1 cellular context compared by ENCODE assay signal in the genomic region with DNA sequence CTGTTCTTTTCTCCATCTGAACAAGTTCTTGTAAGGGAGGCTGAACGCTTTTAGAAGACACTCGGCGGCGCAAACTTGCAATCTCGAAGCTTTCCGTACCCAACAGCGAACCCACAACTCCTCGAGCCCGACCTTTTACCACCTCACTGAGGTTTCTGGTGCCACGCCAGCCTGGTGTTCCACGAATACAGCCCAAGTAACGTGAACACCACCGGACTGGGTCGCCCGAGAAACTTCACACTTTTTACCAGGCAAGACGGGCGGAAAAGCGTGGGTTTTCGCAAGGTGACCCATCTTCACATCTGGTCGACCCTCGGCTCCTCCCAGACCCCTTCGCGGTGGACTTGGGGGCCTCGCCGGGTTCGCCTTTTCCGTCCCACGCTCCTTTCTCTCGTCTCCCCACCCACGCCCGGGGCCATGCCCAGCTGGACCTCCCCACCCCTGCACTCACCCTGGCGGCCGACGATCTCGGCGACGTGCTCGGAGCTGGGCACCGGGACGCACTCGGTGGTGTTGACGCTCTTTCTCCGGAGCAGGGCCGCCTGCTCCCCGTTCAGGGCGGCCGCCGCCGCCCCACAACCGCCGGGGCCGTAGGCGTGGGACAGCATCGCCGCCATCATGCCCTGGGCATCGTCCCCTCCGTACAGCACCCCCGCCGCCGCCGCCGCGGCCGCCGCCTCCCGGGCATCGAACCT.
TF ChIP-seq lines count a peak whose summit lies in the region.

No MANE protein-coding gene starts in this region.

TF ChIP-seq in GM12878, 131 proteins besides CTCF, POLR2A, EP300 and RAD21 (continued from another document):
- TF ChIP-seq, protein P1, sequence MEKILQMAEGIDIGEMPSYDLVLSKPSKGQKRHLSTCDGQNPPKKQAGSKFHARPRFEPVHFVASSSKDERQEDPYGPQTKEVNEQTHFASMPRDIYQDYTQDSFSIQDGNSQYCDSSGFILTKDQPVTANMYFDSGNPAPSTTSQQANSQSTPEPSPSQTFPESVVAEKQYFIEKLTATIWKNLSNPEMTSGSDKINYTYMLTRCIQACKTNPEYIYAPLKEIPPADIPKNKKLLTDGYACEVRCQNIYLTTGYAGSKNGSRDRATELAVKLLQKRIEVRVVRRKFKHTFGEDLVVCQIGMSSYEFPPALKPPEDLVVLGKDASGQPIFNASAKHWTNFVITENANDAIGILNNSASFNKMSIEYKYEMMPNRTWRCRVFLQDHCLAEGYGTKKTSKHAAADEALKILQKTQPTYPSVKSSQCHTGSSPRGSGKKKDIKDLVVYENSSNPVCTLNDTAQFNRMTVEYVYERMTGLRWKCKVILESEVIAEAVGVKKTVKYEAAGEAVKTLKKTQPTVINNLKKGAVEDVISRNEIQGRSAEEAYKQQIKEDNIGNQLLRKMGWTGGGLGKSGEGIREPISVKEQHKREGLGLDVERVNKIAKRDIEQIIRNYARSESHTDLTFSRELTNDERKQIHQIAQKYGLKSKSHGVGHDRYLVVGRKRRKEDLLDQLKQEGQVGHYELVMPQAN (conservative IDR thresholded peaks at IDR 0.05) = 0 out of 2 replicates have a peak, but pooled peaks have one; percentile 21
- TF ChIP-seq ASH2L (IDR thresholded peaks at IDR 0.05; ENCODE audit: borderline replicate concordance, low read depth) (no peak), RFX5 (IDR thresholded peaks at IDR 0.05; ENCODE audit: low read depth, low read length) (no peak), YY1 (IDR thresholded peaks at IDR 0.05; ENCODE audit: low read depth, low read length) (peak; percentile 78), DPF2 (IDR thresholded peaks at IDR 0.05) (peak; percentile 39; the same call in 1 of the 2 replicates), BHLHE40 (IDR thresholded peaks at IDR 0.05; ENCODE audit: borderline replicate concordance in 1 of 2, low read depth in 2 of 2, low read length in 1 of 2) (0 out of 4 replicates have a peak, but pooled peaks of 1 of the 2 experiments have one; percentile 1), IKZF1 (conservative IDR thresholded peaks at IDR 0.05) (0 out of 2 replicates have a peak, but pooled peaks have one; percentile 36), POLR2AphosphoS5 (IDR thresholded peaks at IDR 0.05; ENCODE audit: low read length) (no peak), NR2F1 (conservative IDR thresholded peaks at IDR 0.05) (0 out of 2 replicates have a peak, but pooled peaks have one; percentile 32), SPI1 (IDR thresholded peaks at IDR 0.05; ENCODE audit: borderline replicate concordance, insufficient read depth, low read depth, low read length) (no peak), GATAD2B (conservative IDR thresholded peaks at IDR 0.05; ENCODE audit: low read depth) (0 out of 2 replicates have a peak, but pooled peaks have one; percentile 73), MXI1 (IDR thresholded peaks at IDR 0.05; ENCODE audit: low read depth, low read length) (0 out of 2 replicates have a peak, but pooled peaks have one; percentile 27), PAX5 (IDR thresholded peaks at IDR 0.05; ENCODE audit: borderline replicate concordance, low read depth, low read length) (peak; percentile 21; the same call in 1 of the 2 replicates), KLF5 (IDR thresholded peaks at IDR 0.05; ENCODE audit: partially characterized antibody) (no peak), EGR1 (IDR thresholded peaks at IDR 0.05; ENCODE audit: borderline replicate concordance in 1 of 2, low read depth in 2 of 2, low read length in 2 of 2) (peak in 1 of 2 experiments; percentile 83; a peak in 2 of 3 replicates)
- TF ChIP-seq, protein P2, sequence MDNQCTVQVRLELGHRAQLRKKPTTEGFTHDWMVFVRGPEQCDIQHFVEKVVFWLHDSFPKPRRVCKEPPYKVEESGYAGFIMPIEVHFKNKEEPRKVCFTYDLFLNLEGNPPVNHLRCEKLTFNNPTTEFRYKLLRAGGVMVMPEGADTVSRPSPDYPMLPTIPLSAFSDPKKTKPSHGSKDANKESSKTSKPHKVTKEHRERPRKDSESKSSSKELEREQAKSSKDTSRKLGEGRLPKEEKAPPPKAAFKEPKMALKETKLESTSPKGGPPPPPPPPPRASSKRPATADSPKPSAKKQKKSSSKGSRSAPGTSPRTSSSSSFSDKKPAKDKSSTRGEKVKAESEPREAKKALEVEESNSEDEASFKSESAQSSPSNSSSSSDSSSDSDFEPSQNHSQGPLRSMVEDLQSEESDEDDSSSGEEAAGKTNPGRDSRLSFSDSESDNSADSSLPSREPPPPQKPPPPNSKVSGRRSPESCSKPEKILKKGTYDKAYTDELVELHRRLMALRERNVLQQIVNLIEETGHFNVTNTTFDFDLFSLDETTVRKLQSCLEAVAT (IDR thresholded peaks at IDR 0.05) = peak; percentile 43; the same call in 1 of the 2 replicates
- TF ChIP-seq, protein P3, sequence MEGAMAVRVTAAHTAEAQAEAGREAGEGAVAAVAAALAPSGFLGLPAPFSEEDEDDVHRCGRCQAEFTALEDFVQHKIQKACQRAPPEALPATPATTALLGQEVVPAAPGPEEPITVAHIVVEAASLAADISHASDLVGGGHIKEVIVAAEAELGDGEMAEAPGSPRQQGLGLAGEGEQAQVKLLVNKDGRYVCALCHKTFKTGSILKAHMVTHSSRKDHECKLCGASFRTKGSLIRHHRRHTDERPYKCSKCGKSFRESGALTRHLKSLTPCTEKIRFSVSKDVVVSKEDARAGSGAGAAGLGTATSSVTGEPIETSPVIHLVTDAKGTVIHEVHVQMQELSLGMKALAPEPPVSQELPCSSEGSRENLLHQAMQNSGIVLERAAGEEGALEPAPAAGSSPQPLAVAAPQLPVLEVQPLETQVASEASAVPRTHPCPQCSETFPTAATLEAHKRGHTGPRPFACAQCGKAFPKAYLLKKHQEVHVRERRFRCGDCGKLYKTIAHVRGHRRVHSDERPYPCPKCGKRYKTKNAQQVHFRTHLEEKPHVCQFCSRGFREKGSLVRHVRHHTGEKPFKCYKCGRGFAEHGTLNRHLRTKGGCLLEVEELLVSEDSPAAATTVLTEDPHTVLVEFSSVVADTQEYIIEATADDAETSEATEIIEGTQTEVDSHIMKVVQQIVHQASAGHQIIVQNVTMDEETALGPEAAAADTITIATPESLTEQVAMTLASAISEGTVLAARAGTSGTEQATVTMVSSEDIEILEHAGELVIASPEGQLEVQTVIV (IDR thresholded peaks at IDR 0.05; ENCODE audit: borderline replicate concordance, partially characterized antibody) = no peak
